ENCODE assay signal across 1 cellular context in the genomic region with DNA sequence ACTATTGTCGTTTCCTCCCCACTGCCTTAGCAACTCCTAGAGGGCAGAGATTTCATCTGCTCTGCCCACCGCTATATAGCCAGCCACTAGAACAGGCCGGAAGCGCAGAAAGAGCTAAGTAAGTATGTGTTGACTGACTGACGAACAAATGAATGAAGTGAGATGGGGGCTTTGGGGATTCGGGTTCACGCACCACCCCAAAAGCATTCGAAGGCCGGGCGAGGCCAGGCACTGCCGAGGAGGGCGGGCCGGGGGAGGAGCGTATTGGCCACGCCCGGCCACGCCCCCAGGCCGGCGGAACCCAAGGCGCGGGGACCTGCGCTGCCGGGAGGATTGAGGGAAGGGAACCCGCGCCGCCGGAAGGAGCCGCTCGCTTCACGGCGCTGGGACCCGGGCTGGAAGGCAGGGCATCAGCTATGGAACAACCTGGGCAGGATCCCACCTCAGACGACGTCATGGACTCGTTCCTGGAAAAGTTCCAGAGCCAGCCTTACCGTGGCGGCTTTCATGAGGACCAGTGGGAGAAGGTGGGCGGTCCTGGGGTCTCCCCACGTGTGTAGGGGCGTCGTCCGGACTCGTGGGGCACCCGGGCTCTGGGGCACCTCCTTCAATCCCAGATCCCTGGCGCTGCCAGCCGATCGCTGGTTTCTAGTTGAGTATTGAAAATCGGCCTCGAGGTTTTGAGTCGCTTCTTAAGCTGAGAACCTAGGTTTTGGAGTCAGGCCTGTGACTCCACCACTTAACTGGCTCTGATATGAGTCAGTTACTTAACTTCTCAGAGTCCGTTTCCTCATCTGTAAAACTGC.
TF ChIP-seq lines count a peak whose summit lies in the region.

A gene with protein sequence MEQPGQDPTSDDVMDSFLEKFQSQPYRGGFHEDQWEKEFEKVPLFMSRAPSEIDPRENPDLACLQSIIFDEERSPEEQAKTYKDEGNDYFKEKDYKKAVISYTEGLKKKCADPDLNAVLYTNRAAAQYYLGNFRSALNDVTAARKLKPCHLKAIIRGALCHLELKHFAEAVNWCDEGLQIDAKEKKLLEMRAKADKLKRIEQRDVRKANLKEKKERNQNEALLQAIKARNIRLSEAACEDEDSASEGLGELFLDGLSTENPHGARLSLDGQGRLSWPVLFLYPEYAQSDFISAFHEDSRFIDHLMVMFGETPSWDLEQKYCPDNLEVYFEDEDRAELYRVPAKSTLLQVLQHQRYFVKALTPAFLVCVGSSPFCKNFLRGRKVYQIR (plus strand): TSS at position 369 of the 806 bp plus-strand sequence. CDS start 48 bp downstream, at position 417.

TF ChIP-seq in A549, 52 proteins besides CTCF, POLR2A, EP300 and RAD21 (continued from another document):
- TF ChIP-seq CHD2 (IDR thresholded peaks at IDR 0.05; ENCODE audit: low read length, partially characterized antibody): no peak
- TF ChIP-seq, protein P1, sequence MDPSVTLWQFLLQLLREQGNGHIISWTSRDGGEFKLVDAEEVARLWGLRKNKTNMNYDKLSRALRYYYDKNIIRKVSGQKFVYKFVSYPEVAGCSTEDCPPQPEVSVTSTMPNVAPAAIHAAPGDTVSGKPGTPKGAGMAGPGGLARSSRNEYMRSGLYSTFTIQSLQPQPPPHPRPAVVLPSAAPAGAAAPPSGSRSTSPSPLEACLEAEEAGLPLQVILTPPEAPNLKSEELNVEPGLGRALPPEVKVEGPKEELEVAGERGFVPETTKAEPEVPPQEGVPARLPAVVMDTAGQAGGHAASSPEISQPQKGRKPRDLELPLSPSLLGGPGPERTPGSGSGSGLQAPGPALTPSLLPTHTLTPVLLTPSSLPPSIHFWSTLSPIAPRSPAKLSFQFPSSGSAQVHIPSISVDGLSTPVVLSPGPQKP (IDR thresholded peaks at IDR 0.05; ENCODE audit: low read depth, low read length): no peak
- TF ChIP-seq SMC3 (IDR thresholded peaks at IDR 0.05): no peak
- TF ChIP-seq, protein P2, sequence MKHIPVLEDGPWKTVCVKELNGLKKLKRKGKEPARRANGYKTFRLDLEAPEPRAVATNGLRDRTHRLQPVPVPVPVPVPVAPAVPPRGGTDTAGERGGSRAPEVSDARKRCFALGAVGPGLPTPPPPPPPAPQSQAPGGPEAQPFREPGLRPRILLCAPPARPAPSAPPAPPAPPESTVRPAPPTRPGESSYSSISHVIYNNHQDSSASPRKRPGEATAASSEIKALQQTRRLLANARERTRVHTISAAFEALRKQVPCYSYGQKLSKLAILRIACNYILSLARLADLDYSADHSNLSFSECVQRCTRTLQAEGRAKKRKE (CRISPR knock-in tag; IDR thresholded peaks at IDR 0.05; ENCODE audit: low read depth): no peak
- no peak for TF ChIP-seq CBX8 (IDR thresholded peaks at IDR 0.05)
- TF ChIP-seq, protein P3, sequence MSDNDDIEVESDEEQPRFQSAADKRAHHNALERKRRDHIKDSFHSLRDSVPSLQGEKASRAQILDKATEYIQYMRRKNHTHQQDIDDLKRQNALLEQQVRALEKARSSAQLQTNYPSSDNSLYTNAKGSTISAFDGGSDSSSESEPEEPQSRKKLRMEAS (IDR thresholded peaks at IDR 0.05): peak; percentile 83
- TF ChIP-seq JUNB (IDR thresholded peaks at IDR 0.05): no peak
- TF ChIP-seq MAZ (IDR thresholded peaks at IDR 0.05; ENCODE audit: borderline replicate concordance, low read depth, low read length): no peak
- no peak for TF ChIP-seq HEYL (CRISPR knock-in tag; IDR thresholded peaks at IDR 0.05)
- no peak for TF ChIP-seq EHMT2 (IDR thresholded peaks at IDR 0.05; ENCODE audit: low read depth)
- no peak for TF ChIP-seq TP53 (CRISPR knock-in tag; IDR thresholded peaks at IDR 0.05)
- TF ChIP-seq CEBPB (IDR thresholded peaks at IDR 0.05): no peak
- no peak for TF ChIP-seq TFCP2L1 (CRISPR knock-in tag; IDR thresholded peaks at IDR 0.05)
- TF ChIP-seq ZSCAN20 (CRISPR knock-in tag; IDR thresholded peaks at IDR 0.05): no peak
- TF ChIP-seq POLR2AphosphoS2 (conservative IDR thresholded peaks at IDR 0.05; ENCODE audit: low read length): no peak
- peak; percentile 24; the same call in 1 of the 2 replicates for TF ChIP-seq KDM5A (IDR thresholded peaks at IDR 0.05)
- TF ChIP-seq RNF2 (IDR thresholded peaks at IDR 0.05; ENCODE audit: borderline replicate concordance, low read depth): no peak
- TF ChIP-seq, protein P4, sequence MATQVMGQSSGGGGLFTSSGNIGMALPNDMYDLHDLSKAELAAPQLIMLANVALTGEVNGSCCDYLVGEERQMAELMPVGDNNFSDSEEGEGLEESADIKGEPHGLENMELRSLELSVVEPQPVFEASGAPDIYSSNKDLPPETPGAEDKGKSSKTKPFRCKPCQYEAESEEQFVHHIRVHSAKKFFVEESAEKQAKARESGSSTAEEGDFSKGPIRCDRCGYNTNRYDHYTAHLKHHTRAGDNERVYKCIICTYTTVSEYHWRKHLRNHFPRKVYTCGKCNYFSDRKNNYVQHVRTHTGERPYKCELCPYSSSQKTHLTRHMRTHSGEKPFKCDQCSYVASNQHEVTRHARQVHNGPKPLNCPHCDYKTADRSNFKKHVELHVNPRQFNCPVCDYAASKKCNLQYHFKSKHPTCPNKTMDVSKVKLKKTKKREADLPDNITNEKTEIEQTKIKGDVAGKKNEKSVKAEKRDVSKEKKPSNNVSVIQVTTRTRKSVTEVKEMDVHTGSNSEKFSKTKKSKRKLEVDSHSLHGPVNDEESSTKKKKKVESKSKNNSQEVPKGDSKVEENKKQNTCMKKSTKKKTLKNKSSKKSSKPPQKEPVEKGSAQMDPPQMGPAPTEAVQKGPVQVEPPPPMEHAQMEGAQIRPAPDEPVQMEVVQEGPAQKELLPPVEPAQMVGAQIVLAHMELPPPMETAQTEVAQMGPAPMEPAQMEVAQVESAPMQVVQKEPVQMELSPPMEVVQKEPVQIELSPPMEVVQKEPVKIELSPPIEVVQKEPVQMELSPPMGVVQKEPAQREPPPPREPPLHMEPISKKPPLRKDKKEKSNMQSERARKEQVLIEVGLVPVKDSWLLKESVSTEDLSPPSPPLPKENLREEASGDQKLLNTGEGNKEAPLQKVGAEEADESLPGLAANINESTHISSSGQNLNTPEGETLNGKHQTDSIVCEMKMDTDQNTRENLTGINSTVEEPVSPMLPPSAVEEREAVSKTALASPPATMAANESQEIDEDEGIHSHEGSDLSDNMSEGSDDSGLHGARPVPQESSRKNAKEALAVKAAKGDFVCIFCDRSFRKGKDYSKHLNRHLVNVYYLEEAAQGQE (IDR thresholded peaks at IDR 0.05): no peak
- TF ChIP-seq, protein P5, sequence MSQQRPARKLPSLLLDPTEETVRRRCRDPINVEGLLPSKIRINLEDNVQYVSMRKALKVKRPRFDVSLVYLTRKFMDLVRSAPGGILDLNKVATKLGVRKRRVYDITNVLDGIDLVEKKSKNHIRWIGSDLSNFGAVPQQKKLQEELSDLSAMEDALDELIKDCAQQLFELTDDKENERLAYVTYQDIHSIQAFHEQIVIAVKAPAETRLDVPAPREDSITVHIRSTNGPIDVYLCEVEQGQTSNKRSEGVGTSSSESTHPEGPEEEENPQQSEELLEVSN (IDR thresholded peaks at IDR 0.05; ENCODE audit: borderline replicate concordance, low read depth): no peak
- TF ChIP-seq, protein P6, sequence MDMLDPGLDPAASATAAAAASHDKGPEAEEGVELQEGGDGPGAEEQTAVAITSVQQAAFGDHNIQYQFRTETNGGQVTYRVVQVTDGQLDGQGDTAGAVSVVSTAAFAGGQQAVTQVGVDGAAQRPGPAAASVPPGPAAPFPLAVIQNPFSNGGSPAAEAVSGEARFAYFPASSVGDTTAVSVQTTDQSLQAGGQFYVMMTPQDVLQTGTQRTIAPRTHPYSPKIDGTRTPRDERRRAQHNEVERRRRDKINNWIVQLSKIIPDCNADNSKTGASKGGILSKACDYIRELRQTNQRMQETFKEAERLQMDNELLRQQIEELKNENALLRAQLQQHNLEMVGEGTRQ (IDR thresholded peaks at IDR 0.05): no peak
- TF ChIP-seq, protein P7, sequence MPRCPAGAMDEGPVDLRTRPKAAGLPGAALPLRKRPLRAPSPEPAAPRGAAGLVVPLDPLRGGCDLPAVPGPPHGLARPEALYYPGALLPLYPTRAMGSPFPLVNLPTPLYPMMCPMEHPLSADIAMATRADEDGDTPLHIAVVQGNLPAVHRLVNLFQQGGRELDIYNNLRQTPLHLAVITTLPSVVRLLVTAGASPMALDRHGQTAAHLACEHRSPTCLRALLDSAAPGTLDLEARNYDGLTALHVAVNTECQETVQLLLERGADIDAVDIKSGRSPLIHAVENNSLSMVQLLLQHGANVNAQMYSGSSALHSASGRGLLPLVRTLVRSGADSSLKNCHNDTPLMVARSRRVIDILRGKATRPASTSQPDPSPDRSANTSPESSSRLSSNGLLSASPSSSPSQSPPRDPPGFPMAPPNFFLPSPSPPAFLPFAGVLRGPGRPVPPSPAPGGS (IDR thresholded peaks at IDR 0.05): peak; percentile 75; the same call in 1 of the 3 replicates
- TF ChIP-seq KDM1A (IDR thresholded peaks at IDR 0.05; ENCODE audit: low read depth): no peak
- TF ChIP-seq, protein P8, sequence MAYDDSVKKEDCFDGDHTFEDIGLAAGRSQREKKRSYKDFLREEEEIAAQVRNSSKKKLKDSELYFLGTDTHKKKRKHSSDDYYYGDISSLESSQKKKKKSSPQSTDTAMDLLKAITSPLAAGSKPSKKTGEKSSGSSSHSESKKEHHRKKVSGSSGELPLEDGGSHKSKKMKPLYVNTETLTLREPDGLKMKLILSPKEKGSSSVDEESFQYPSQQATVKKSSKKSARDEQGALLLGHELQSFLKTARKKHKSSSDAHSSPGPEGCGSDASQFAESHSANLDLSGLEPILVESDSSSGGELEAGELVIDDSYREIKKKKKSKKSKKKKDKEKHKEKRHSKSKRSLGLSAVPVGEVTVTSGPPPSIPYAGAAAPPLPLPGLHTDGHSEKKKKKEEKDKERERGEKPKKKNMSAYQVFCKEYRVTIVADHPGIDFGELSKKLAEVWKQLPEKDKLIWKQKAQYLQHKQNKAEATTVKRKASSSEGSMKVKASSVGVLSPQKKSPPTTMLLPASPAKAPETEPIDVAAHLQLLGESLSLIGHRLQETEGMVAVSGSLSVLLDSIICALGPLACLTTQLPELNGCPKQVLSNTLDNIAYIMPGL (CRISPR knock-in tag; IDR thresholded peaks at IDR 0.05; ENCODE audit: borderline replicate concordance): no peak
